Comparison of ENCODE assay signal across 1 cellular context in the genomic region with DNA sequence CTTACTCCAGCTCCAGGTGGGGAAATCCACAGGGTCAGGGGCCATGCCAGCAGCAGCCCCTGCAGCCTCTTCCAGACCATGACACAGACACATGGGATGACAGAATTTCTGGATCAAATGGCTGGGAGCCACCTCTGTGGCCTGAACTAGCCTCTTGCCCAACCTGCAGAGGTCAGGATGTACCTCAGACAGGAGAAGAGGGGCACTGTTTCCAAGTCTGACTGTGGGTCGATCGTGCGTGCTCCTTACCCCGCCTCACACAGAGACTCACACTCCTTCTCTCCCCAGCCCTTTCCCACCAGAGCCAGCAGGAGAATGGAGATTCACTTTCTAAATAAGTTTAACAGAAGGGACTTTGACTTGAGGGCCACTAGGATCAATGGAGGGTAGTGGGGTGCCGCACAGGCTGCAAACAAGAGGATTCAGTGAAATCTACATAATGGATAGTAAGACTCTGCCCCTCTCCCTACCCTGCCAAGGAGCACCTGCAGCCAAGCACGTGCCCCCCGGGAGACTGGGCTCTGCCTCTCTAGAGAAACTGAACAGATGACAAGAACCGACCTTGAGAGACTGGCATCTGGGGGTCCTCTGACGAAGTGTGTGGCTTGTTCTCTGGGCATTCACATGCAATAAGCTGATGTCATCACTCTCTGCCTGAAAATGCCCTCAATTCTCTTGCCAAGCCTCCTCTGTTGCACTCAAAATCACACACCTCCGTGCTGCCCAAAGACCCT.
TF ChIP-seq lines count a peak whose summit lies in the region.

No MANE protein-coding gene starts in this region.

TF ChIP-seq in H1, 55 proteins besides CTCF, POLR2A, EP300 and RAD21 (continued from another document):
- no peak for TF ChIP-seq RFX5 (IDR thresholded peaks at IDR 0.05; ENCODE audit: borderline replicate concordance, low read depth, low read length)
- no peak for TF ChIP-seq SIX5 (IDR thresholded peaks at IDR 0.05; ENCODE audit: low read depth, low read length)
- no peak for TF ChIP-seq POU5F1 (IDR thresholded peaks at IDR 0.05; ENCODE audit: low read depth, low read length)
- TF ChIP-seq TBP (IDR thresholded peaks at IDR 0.05; ENCODE audit: low read depth, low read length): no peak
- TF ChIP-seq, protein P1, sequence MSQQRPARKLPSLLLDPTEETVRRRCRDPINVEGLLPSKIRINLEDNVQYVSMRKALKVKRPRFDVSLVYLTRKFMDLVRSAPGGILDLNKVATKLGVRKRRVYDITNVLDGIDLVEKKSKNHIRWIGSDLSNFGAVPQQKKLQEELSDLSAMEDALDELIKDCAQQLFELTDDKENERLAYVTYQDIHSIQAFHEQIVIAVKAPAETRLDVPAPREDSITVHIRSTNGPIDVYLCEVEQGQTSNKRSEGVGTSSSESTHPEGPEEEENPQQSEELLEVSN (IDR thresholded peaks at IDR 0.05): no peak
- TF ChIP-seq YY1 (IDR thresholded peaks at IDR 0.05; ENCODE audit: low read depth, low read length): no peak
- no peak for TF ChIP-seq KDM1A (IDR thresholded peaks at IDR 0.05; ENCODE audit: borderline replicate concordance, low read length)
- TF ChIP-seq BCL11A (IDR thresholded peaks at IDR 0.05; ENCODE audit: low read depth in 2 of 2, low read length in 2 of 2): no peak
- TF ChIP-seq, protein P2, sequence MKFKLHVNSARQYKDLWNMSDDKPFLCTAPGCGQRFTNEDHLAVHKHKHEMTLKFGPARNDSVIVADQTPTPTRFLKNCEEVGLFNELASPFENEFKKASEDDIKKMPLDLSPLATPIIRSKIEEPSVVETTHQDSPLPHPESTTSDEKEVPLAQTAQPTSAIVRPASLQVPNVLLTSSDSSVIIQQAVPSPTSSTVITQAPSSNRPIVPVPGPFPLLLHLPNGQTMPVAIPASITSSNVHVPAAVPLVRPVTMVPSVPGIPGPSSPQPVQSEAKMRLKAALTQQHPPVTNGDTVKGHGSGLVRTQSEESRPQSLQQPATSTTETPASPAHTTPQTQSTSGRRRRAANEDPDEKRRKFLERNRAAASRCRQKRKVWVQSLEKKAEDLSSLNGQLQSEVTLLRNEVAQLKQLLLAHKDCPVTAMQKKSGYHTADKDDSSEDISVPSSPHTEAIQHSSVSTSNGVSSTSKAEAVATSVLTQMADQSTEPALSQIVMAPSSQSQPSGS (IDR thresholded peaks at IDR 0.05; ENCODE audit: low read length): no peak
- no peak for TF ChIP-seq SIN3A (conservative IDR thresholded peaks at IDR 0.05 in 1 of 2, IDR thresholded peaks at IDR 0.05 in 1 of 2; ENCODE audit: low read depth in 1 of 2, low read length in 2 of 2)
- TF ChIP-seq JUN (IDR thresholded peaks at IDR 0.05; ENCODE audit: low read depth, low read length): no peak
- no peak for TF ChIP-seq SRF (IDR thresholded peaks at IDR 0.05; ENCODE audit: low read depth, low read length)
